In the genomic region with DNA sequence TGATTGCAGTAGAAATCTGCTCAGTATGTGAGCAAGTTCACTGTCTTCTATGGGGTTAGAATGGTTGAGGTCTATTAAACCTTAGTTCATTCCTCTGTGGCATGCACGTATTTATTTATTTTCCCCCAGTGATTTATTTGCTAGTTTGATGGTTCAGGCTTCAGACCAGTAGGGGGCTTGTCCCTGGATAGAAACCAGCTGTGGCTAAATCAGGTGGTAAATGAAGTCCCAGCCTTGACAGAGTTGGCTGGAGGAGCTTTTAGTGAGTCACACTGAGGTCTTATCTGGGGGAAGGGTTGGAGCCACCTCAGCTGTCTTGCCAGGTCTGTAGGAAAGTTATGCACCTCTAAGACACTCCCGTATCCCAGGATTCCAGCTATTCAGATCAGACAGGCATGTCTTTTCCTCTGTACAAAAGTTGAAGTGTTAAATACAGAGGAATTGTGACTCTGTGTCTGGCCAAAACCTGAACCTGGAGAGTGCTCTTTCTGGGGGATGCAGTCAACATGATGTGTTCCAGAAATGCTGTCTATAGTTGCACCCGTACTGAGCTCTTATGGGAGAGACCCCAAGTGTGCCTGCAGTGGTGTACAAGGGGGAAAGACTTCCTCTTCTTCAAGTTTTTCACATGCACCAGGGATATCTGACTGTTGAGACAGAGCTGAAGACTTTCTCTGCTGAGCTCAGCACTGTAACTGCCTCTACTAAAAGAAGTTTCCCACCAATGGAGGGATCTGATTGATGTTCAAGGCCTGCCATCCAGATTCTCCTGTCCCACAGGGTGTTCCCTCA, we compare ENCODE assay signal across 2 cellular contexts.
A peak's percentile ranks its signal among the peaks of the same experiment; 100 is the strongest.
TF ChIP-seq lines count a peak whose summit lies in the region.

No MANE protein-coding gene starts in this region.

TF ChIP-seq in SK-N-SH, 30 proteins besides CTCF, POLR2A, EP300 and RAD21 (continued from another document):
- TF ChIP-seq GATA2 (CRISPR knock-in tag; IDR thresholded peaks at IDR 0.05): no peak
- TF ChIP-seq, protein P1, sequence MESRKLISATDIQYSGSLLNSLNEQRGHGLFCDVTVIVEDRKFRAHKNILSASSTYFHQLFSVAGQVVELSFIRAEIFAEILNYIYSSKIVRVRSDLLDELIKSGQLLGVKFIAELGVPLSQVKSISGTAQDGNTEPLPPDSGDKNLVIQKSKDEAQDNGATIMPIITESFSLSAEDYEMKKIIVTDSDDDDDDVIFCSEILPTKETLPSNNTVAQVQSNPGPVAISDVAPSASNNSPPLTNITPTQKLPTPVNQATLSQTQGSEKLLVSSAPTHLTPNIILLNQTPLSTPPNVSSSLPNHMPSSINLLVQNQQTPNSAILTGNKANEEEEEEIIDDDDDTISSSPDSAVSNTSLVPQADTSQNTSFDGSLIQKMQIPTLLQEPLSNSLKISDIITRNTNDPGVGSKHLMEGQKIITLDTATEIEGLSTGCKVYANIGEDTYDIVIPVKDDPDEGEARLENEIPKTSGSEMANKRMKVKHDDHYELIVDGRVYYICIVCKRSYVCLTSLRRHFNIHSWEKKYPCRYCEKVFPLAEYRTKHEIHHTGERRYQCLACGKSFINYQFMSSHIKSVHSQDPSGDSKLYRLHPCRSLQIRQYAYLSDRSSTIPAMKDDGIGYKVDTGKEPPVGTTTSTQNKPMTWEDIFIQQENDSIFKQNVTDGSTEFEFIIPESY (IDR thresholded peaks at IDR 0.05; ENCODE audit: borderline replicate concordance, low read depth): no peak
- TF ChIP-seq JUND (IDR thresholded peaks at IDR 0.05): no peak
- no peak for TF ChIP-seq POLR2AphosphoS5 (IDR thresholded peaks at IDR 0.05; ENCODE audit: low read depth, low read length)
- no peak for TF ChIP-seq TAF1 (IDR thresholded peaks at IDR 0.05; ENCODE audit: borderline replicate concordance, low read depth, low read length)
- TF ChIP-seq, protein P2, sequence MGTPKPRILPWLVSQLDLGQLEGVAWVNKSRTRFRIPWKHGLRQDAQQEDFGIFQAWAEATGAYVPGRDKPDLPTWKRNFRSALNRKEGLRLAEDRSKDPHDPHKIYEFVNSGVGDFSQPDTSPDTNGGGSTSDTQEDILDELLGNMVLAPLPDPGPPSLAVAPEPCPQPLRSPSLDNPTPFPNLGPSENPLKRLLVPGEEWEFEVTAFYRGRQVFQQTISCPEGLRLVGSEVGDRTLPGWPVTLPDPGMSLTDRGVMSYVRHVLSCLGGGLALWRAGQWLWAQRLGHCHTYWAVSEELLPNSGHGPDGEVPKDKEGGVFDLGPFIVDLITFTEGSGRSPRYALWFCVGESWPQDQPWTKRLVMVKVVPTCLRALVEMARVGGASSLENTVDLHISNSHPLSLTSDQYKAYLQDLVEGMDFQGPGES (IDR thresholded peaks at IDR 0.05; ENCODE audit: low read depth, low read length): no peak
- TF ChIP-seq, protein P3, sequence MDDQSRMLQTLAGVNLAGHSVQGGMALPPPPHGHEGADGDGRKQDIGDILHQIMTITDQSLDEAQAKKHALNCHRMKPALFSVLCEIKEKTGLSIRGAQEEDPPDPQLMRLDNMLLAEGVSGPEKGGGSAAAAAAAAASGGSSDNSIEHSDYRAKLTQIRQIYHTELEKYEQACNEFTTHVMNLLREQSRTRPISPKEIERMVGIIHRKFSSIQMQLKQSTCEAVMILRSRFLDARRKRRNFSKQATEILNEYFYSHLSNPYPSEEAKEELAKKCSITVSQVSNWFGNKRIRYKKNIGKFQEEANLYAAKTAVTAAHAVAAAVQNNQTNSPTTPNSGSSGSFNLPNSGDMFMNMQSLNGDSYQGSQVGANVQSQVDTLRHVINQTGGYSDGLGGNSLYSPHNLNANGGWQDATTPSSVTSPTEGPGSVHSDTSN (IDR thresholded peaks at IDR 0.05): peak; percentile 71
- TF ChIP-seq RXRA (IDR thresholded peaks at IDR 0.05; ENCODE audit: borderline replicate concordance, low read depth): no peak

TF ChIP-seq in SK-N-SH treated with all-trans-retinoic acid at 6 μM for 48 hours, 23 proteins besides CTCF, POLR2A, EP300 and RAD21 (continued from another document):
- no peak for TF ChIP-seq PPARA (CRISPR knock-in tag; IDR thresholded peaks at IDR 0.05; ENCODE audit: borderline replicate concordance)
- TF ChIP-seq, protein P4, sequence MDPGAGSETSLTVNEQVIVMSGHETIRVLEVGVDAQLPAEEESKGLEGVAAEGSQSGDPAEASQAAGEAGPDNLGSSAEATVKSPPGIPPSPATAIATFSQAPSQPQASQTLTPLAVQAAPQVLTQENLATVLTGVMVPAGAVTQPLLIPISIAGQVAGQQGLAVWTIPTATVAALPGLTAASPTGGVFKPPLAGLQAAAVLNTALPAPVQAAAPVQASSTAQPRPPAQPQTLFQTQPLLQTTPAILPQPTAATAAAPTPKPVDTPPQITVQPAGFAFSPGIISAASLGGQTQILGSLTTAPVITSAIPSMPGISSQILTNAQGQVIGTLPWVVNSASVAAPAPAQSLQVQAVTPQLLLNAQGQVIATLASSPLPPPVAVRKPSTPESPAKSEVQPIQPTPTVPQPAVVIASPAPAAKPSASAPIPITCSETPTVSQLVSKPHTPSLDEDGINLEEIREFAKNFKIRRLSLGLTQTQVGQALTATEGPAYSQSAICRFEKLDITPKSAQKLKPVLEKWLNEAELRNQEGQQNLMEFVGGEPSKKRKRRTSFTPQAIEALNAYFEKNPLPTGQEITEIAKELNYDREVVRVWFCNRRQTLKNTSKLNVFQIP (CRISPR knock-in tag; IDR thresholded peaks at IDR 0.05; ENCODE audit: borderline replicate concordance, low read depth): no peak
- TF ChIP-seq ESRRG (CRISPR knock-in tag; IDR thresholded peaks at IDR 0.05): no peak
- TF ChIP-seq SNAI2 (CRISPR knock-in tag; IDR thresholded peaks at IDR 0.05): no peak
- TF ChIP-seq ZC3H10 (CRISPR knock-in tag; IDR thresholded peaks at IDR 0.05): no peak
- TF ChIP-seq, protein P5, sequence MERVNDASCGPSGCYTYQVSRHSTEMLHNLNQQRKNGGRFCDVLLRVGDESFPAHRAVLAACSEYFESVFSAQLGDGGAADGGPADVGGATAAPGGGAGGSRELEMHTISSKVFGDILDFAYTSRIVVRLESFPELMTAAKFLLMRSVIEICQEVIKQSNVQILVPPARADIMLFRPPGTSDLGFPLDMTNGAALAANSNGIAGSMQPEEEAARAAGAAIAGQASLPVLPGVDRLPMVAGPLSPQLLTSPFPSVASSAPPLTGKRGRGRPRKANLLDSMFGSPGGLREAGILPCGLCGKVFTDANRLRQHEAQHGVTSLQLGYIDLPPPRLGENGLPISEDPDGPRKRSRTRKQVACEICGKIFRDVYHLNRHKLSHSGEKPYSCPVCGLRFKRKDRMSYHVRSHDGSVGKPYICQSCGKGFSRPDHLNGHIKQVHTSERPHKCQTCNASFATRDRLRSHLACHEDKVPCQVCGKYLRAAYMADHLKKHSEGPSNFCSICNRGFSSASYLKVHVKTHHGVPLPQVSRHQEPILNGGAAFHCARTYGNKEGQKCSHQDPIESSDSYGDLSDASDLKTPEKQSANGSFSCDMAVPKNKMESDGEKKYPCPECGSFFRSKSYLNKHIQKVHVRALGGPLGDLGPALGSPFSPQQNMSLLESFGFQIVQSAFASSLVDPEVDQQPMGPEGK (CRISPR knock-in tag; IDR thresholded peaks at IDR 0.05; ENCODE audit: borderline replicate concordance): no peak
- TF ChIP-seq, protein P6, sequence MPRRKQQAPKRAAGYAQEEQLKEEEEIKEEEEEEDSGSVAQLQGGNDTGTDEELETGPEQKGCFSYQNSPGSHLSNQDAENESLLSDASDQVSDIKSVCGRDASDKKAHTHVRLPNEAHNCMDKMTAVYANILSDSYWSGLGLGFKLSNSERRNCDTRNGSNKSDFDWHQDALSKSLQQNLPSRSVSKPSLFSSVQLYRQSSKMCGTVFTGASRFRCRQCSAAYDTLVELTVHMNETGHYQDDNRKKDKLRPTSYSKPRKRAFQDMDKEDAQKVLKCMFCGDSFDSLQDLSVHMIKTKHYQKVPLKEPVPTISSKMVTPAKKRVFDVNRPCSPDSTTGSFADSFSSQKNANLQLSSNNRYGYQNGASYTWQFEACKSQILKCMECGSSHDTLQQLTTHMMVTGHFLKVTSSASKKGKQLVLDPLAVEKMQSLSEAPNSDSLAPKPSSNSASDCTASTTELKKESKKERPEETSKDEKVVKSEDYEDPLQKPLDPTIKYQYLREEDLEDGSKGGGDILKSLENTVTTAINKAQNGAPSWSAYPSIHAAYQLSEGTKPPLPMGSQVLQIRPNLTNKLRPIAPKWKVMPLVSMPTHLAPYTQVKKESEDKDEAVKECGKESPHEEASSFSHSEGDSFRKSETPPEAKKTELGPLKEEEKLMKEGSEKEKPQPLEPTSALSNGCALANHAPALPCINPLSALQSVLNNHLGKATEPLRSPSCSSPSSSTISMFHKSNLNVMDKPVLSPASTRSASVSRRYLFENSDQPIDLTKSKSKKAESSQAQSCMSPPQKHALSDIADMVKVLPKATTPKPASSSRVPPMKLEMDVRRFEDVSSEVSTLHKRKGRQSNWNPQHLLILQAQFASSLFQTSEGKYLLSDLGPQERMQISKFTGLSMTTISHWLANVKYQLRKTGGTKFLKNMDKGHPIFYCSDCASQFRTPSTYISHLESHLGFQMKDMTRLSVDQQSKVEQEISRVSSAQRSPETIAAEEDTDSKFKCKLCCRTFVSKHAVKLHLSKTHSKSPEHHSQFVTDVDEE (CRISPR knock-in tag; IDR thresholded peaks at IDR 0.05): no peak
- no peak for TF ChIP-seq ZNF565 (CRISPR knock-in tag; conservative IDR thresholded peaks at IDR 0.05; ENCODE audit: low read depth)
- no peak for TF ChIP-seq OSR1 (CRISPR knock-in tag; IDR thresholded peaks at IDR 0.05)
- no peak for TF ChIP-seq ZNF8 (CRISPR knock-in tag; IDR thresholded peaks at IDR 0.05)
